ENCODE assay signal across 15 cellular contexts in the genomic region with DNA sequence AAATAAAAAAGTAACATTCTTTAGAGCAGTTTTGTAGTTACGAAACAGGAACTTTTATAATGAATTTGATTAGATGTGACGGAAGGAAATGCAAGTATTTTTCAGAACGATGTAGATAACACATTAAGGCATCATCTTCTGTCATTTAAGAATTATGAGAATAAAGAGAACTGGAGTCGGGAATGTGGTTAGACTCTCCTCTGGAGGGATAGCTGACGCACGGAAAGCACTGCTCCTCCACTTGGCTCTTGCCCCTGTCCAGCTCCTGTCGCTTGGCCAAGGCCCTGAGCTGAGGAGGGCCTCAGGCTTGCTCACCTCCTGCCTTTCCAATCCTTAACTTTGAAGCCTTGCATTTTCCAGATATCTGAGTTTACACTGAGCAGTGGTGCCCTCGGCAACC.
DNase-seq lines count a peak whose midpoint lies in the region; ATAC-seq and TF ChIP-seq lines count a peak whose summit lies in the region.
"Had no signal": no experiment of that assay in that cellular context is flagged by ENCODE, and none has a peak within 500 bp of the region (broad histone marks: within the 10 kb centered on the region; RNA-seq: fewer than 3 reads in every experiment).

No MANE protein-coding gene starts in this region.

- DNase-seq in NCI-H226 (peak; percentile 32), cerebellar cortex (ENCODE audit: low spot score) (peak; percentile 74), left ventricle myocardium inferior (peak; percentile 39), substantia nigra (lab: John Stamatoyannopoulos, UW) (peak in 20 of 49 donors; percentile 10 to 54 (median 24)), NCI-H526 (lab: John Stamatoyannopoulos, UW) (no peak), lower lobe of right lung (no peak), HEK293T (ENCODE audit: extremely low spot score) (no peak)
- DNase-seq: BE2C; GOT3; hippocampal formation; naive thymus-derived CD8-positive, alpha-beta T cell; NCI-H2107; stimulated activated CD4-positive, alpha-beta T cell treated with anti-CD3 and anti-CD28 coated beads, Interleukin-4, amount 100 ng/mL, for 1 hour; upper lobe of left lung had no signal

- H3K4me3 ChIP-seq in left ventricle myocardium inferior = no peak overlapping the region
- no peak overlapping the region for H3K4me3 ChIP-seq in lower lobe of right lung
- H3K4me3 ChIP-seq: upper lobe of left lung had no signal

- H3K4me1 ChIP-seq in left ventricle myocardium inferior = peaks cover 46% of the 10 kb centered on the region
- peaks cover 10% of the 10 kb centered on the region for H3K4me1 ChIP-seq in lower lobe of right lung

- POLR2A ChIA-PET in HEK293T (lab: Yijun Ruan, JAX) = no interaction called here

- H3K27me3 ChIP-seq in left ventricle myocardium inferior (ENCODE audit: low read depth) (no peaks in the 10 kb centered on the region), lower lobe of right lung (ENCODE audit: low read depth) (no peaks in the 10 kb centered on the region)
- H3K27me3 ChIP-seq: BE2C, upper lobe of left lung had no signal

- intact Hi-C loops in left ventricle myocardium inferior (cut with micrococcal nuclease) = no loop called here
- intact Hi-C loops in lower lobe of right lung (cut with DNase I) = no loop called here

- H3K36me3 ChIP-seq in left ventricle myocardium inferior = no peaks in the 10 kb centered on the region
- H3K36me3 ChIP-seq in lower lobe of right lung = no peaks in the 10 kb centered on the region
- H3K36me3 ChIP-seq: upper lobe of left lung had no signal

- ATAC-seq in lower lobe of right lung = no peak
- no peak for ATAC-seq in HG03280 (IDR thresholded peaks at IDR 0.05; ENCODE audit: unreplicated experiment)
- ATAC-seq: naive thymus-derived CD8-positive, alpha-beta T cell had no signal

- CTCF ChIA-PET in HEK293T (lab: Yijun Ruan, JAX) = no interaction called here

- H3K27ac ChIP-seq in left ventricle myocardium inferior (replicated peaks) (peak overlapping the region; percentile 71), substantia nigra (ENCODE audit: low read depth, low read length, poor library complexity, severe bottlenecking) (peak overlapping the region; percentile 13), lower lobe of right lung (no peak overlapping the region)
- H3K27ac ChIP-seq: upper lobe of left lung had no signal

- TF ChIP-seq CTCF in left ventricle myocardium inferior (IDR thresholded peaks at IDR 0.05; ENCODE audit: borderline replicate concordance) (no peak), lower lobe of right lung (IDR thresholded peaks at IDR 0.05) (no peak)

- H3K9me3 ChIP-seq in left ventricle myocardium inferior (replicated peaks) = no peaks in the 10 kb centered on the region
- H3K9me3 ChIP-seq in lower lobe of right lung = no peaks in the 10 kb centered on the region
- H3K9me3 ChIP-seq: BE2C, upper lobe of left lung had no signal

TF ChIP-seq in HEK293T, 16 proteins besides CTCF, POLR2A, EP300 and RAD21:
- TF ChIP-seq SP1 (IDR thresholded peaks at IDR 0.05) = no peak
- no peak for TF ChIP-seq FOXK2 (IDR thresholded peaks at IDR 0.05)
- no peak for TF ChIP-seq LEF1 (IDR thresholded peaks at IDR 0.05; ENCODE audit: borderline replicate concordance)
- no peak for TF ChIP-seq ZNF384 (IDR thresholded peaks at IDR 0.05)
- TF ChIP-seq L3MBTL2 (conservative IDR thresholded peaks at IDR 0.05) = no peak
- TF ChIP-seq FOXM1 (IDR thresholded peaks at IDR 0.05; ENCODE audit: borderline replicate concordance) = no peak
- TF ChIP-seq HDGF (IDR thresholded peaks at IDR 0.05; ENCODE audit: borderline replicate concordance) = no peak
- TF ChIP-seq BHLHE40 (IDR thresholded peaks at IDR 0.05; ENCODE audit: borderline replicate concordance) = no peak
TF ChIP-seq in HEK293T: peak in this region for 0.

Comparison
In these comparisons a context has a peak if more than half of its experiments do, and no peak if none do; other contexts are left out.
1. DNase-seq: peak in NCI-H226 (single experiment), cerebellar cortex (single experiment) and left ventricle myocardium inferior (single experiment); none in NCI-H526 (0 of 2), lower lobe of right lung (single experiment) and HEK293T (single experiment).